25 cellular contexts compared by ENCODE assay signal in the genomic region with DNA sequence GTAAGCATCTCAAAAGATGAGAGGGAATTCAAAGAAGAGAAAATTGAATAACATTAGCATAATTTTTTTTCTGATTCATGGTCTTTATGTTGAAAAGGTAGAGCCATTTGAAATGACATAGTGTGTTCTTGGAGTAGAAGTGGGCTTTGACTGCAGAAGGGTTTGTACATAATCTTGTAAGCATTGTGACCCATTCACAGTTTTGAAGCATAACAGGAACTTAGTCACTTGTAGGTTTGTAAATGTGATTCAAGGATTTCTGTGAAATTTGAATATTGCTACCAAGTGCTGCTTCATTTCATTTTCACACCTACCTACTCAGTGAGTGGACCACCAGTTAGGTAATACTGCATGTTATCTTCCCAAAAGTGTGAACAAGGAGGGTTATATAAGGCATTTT.
"Had no signal": no experiment of that assay in that cellular context is flagged by ENCODE, and none has a peak within 500 bp of the region (broad histone marks: within the 10 kb centered on the region; RNA-seq: fewer than 3 reads in every experiment).

No MANE protein-coding gene starts in this region.

- ATAC-seq: left colon; left lung; lower lobe of right lung; naive thymus-derived CD8-positive, alpha-beta T cell; right cardiac atrium; sciatic nerve had no signal

- H3K27me3 ChIP-seq: left lung, ovary, suprapubic skin, tibial artery, vagina had no signal

- H3K9me3 Mint-ChIP-seq: immature natural killer cell; naive thymus-derived CD8-positive, alpha-beta T cell; stimulated activated naive CD8-positive, alpha-beta T cell treated with anti-CD3 and anti-CD28 coated beads, Interleukin-15, Interleukin-2, amounts not matched to agents 100 ng/mL and 50 ng/mL, for 24 hours had no signal

- H3K9me3 ChIP-seq: left lung, lower lobe of right lung, ovary, suprapubic skin, thoracic aorta, tibial artery, vagina had no signal

- H3K27ac Mint-ChIP-seq: immature natural killer cell; naive thymus-derived CD8-positive, alpha-beta T cell; progenitor cell of endocrine pancreas; stimulated activated naive CD8-positive, alpha-beta T cell treated with anti-CD3 and anti-CD28 coated beads, Interleukin-15, Interleukin-2, amounts not matched to agents 100 ng/mL and 50 ng/mL, for 24 hours had no signal

- DNase-seq: hypothalamus; immature natural killer cell; kidney; left colon; left lung; lower lobe of right lung; mammary epithelial cell; mesenchymal stem cell; naive thymus-derived CD8-positive, alpha-beta T cell; ovary; retina; right cardiac atrium; stimulated activated CD4-positive, alpha-beta T cell treated with anti-CD3 and anti-CD28 coated beads, Interleukin-12 subunit alpha, Interleukin-12 subunit beta, amount 100 ng/mL, for 4 hours; stimulated activated CD4-positive, alpha-beta T cell treated with anti-CD3 and anti-CD28 coated beads, Interleukin-15, amount 100 ng/mL, for 24 hours; stimulated activated CD4-positive, alpha-beta T cell treated with anti-CD3 and anti-CD28 coated beads, Interleukin-2, amount 100 ng/mL, for 24 hours; stimulated activated CD4-positive, alpha-beta T cell treated with anti-CD3 and anti-CD28 coated beads, Interleukin-4, amount 100 ng/mL, for 1 hour; stimulated activated naive CD4-positive, alpha-beta T cell; tibial artery had no signal

- H3K36me3 ChIP-seq: left lung, lower lobe of right lung, ovary, suprapubic skin, thoracic aorta, tibial artery, vagina had no signal

- H3K27me3 Mint-ChIP-seq: progenitor cell of endocrine pancreas had no signal

- H3K4me1 ChIP-seq: left lung, lower lobe of right lung, suprapubic skin, tibial artery, vagina had no signal

- H3K4me1 Mint-ChIP-seq: naive thymus-derived CD8-positive, alpha-beta T cell had no signal

- H3K4me3 Mint-ChIP-seq: immature natural killer cell; naive thymus-derived CD8-positive, alpha-beta T cell; stimulated activated naive CD8-positive, alpha-beta T cell treated with anti-CD3 and anti-CD28 coated beads, Interleukin-15, Interleukin-2, amounts not matched to agents 100 ng/mL and 50 ng/mL, for 24 hours had no signal

- H3K36me3 Mint-ChIP-seq: immature natural killer cell; naive thymus-derived CD8-positive, alpha-beta T cell had no signal

- H3K27ac ChIP-seq: left lung, lower lobe of right lung, ovary, skin epidermis, suprapubic skin, thoracic aorta, tibial artery, vagina had no signal

- H3K4me3 ChIP-seq: left lung, lower lobe of right lung, ovary, skin epidermis, suprapubic skin, thoracic aorta, tibial artery, vagina had no signal
